Comparison of ENCODE assay signal across 22 cellular contexts in the genomic region with DNA sequence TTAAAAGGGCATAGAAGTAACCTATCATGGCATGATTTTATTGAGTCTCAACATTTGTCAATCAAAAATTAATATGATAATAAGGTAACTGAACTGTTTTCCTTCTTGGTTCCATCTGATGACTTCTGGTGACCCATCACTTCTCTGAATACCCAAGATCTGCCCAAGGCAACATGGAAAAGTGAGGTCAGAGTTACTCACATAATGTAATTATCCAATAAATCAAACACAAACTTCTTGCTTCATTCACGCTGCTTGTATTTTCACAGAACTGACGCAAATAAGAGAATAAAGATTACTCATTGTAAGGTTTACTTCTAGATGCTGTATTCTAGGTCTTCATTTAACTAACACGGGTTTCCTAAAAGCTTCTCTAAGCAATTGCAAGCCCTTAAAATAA.
"Had no signal": no experiment of that assay in that cellular context is flagged by ENCODE, and none has a peak within 500 bp of the region (broad histone marks: within the 10 kb centered on the region; RNA-seq: fewer than 3 reads in every experiment).

No MANE protein-coding gene starts in this region.

- ATAC-seq: esophagus mucosa; gastrocnemius medialis; heart right ventricle; left lobe of liver; natural killer cell treated with Interleukin-12 subunit alpha and Interleukin-12 subunit beta and Interleukin-15 and Interleukin-18, amount 100 ng/mL, for 72 hours; pancreas; right cardiac atrium had no signal

- H3K4me3 ChIP-seq: coronary artery, gastrocnemius medialis, heart right ventricle, pancreas, thyroid gland had no signal

- H3K9me3 Mint-ChIP-seq: endodermal cell, memory B cell, mesothelial cell of epicardium, type B pancreatic cell had no signal

- H3K27me3 Mint-ChIP-seq: memory B cell, progenitor cell of endocrine pancreas had no signal

- H3K27me3 ChIP-seq: gastrocnemius medialis, heart right ventricle, pancreas, thyroid gland had no signal

- H3K4me3 Mint-ChIP-seq: endodermal cell; memory B cell; mesothelial cell of epicardium; natural killer cell treated with Interleukin-12 subunit alpha and Interleukin-12 subunit beta and Interleukin-15 and Interleukin-18, amount 100 ng/mL, for 72 hours; type B pancreatic cell had no signal

- H3K27ac ChIP-seq: coronary artery, gastrocnemius medialis, heart right ventricle, pancreas, thyroid gland had no signal

- DNase-seq: effector CD4-positive, alpha-beta T cell; endodermal cell; gastrocnemius medialis; heart right ventricle; islet precursor cell; occipital lobe; pancreas; right cardiac atrium; small intestine; stimulated activated CD4-positive, alpha-beta T cell treated with anti-CD3 and anti-CD28 coated beads, Interleukin-12 subunit alpha, Interleukin-12 subunit beta, amount 100 ng/mL, for 4 hours; stimulated activated naive CD4-positive, alpha-beta T cell; thyroid gland had no signal

- H3K9me3 ChIP-seq: gastrocnemius medialis, heart right ventricle, pancreas, thyroid gland had no signal

- H3K4me1 Mint-ChIP-seq: endodermal cell, memory B cell, mesothelial cell of epicardium had no signal

- H3K4me1 ChIP-seq: gastrocnemius medialis, heart right ventricle, pancreas, thyroid gland had no signal

- H3K36me3 Mint-ChIP-seq: memory B cell; mesothelial cell of epicardium; natural killer cell treated with Interleukin-12 subunit alpha and Interleukin-12 subunit beta and Interleukin-15 and Interleukin-18, amount 100 ng/mL, for 72 hours; type B pancreatic cell had no signal

- H3K36me3 ChIP-seq: gastrocnemius medialis, heart right ventricle, pancreas, thyroid gland had no signal

- H3K27ac Mint-ChIP-seq: endodermal cell; memory B cell; mesothelial cell of epicardium; natural killer cell treated with Interleukin-12 subunit alpha and Interleukin-12 subunit beta and Interleukin-15 and Interleukin-18, amount 100 ng/mL, for 72 hours; progenitor cell of endocrine pancreas; type B pancreatic cell had no signal

- FAIRE-seq: endothelial cell of umbilical vein, pancreas, small intestine, urothelium cell line had no signal
